In the genomic region with DNA sequence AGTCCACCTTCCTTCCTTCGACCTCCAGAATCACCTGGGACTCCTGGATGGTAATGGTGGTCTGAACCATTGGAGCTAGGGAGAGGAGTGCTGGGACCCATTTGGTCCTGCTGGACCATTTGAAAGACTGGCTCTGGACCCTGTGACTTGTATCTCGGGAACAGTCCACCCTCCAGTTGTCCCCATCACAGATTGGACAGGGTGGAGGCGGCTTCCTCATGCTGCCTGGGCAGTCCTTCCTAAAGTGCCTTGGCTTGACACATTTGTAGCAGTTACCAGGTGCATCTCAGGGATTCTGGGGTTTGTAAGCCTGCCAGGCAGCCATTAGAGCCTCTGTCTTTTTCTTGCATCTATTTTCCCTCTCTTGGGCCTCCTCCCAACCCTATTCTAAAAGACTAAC, we compare ENCODE assay signal across 6 cellular contexts.
"Had no signal": no experiment of that assay in that cellular context is flagged by ENCODE, and none has a peak within 500 bp of the region (broad histone marks: within the 10 kb centered on the region; RNA-seq: fewer than 3 reads in every experiment).

No MANE protein-coding gene starts in this region.

- H3K27ac Mint-ChIP-seq: IgD-negative memory B cell had no signal

- H3K36me3 Mint-ChIP-seq: IgD-negative memory B cell had no signal

- H3K4me3 Mint-ChIP-seq: IgD-negative memory B cell had no signal

- DNase-seq: IMR-90, KBM-7, KG1 had no signal

- H3K4me1 Mint-ChIP-seq: IgD-negative memory B cell had no signal

- ATAC-seq: HepG2, K562 had no signal
